10 cellular contexts compared by ENCODE assay signal in genomic region chr13:44155422-44156293, GRCh38.
DNase-seq lines count a peak whose midpoint lies in the region; ATAC-seq and TF ChIP-seq lines count a peak whose summit lies in the region.
"Had no signal": no experiment of that assay in that cellular context is flagged by ENCODE, and none has a peak within 500 bp of the region (broad histone marks: within the 10 kb centered on the region; RNA-seq: fewer than 3 reads in every experiment).

No MANE protein-coding gene starts in this region.

- H3K27ac ChIP-seq in HEK293 (ENCODE audit: extremely low read depth, low read depth, low read length) (no peak overlapping the region), smooth muscle cell (ENCODE audit: low read depth) (no peak overlapping the region)
- H3K27ac ChIP-seq: SJCRH30, spleen had no signal

- no peaks in the 10 kb centered on the region for H3F3A ChIP-seq in smooth muscle cell (ENCODE audit: low read depth)

- POLR2A ChIA-PET in HEK293 (lab: Yijun Ruan, JAX), result interaction anchor here (0.5 kb wide), 1 partner anchor 117 kb away, joined by 3 read pairs; no protein-coding TSS in a partner anchor

- DNase-seq in cardiac fibroblast (ENCODE audit: low read depth in 2 of 2) (peak; percentile 35 to 72), left lobe of liver (ENCODE audit: low spot score) (no peak), smooth muscle cell (lab: John Stamatoyannopoulos, UW; ENCODE audit: unreplicated experiment) (peak; percentile 1), NCI-H2227 treated with DMSO at 0.1 percent for 48 hours (lab: John Stamatoyannopoulos, UW) (no peak)
- DNase-seq: SJCRH30, spleen had no signal

- no peaks in the 10 kb centered on the region for H3K27me3 ChIP-seq in smooth muscle cell (ENCODE audit: low read depth)
- H3K27me3 ChIP-seq: SJCRH30, spleen had no signal

- WGBS in smooth muscle cell (ENCODE audit: low lambda C conversion rate), result 35% methylated on average over 14 of the region's 14 CpGs

- H3K79me2 ChIP-seq in smooth muscle cell (ENCODE audit: low read depth), result no peaks in the 10 kb centered on the region

- CTCF ChIA-PET in HEK293 (lab: Yijun Ruan, JAX), result no interaction called here

- TF ChIP-seq CTCF in HEK293 (tag by site-specific recombination; IDR thresholded peaks at IDR 0.05), result no peak
- no peak for TF ChIP-seq CTCF in cardiac fibroblast (IDR thresholded peaks at IDR 0.05; ENCODE audit: low read depth, low read length)
- TF ChIP-seq CTCF in smooth muscle cell (IDR thresholded peaks at IDR 0.05; ENCODE audit: borderline replicate concordance, insufficient read depth, poor library complexity, severe bottlenecking), result no peak

- H3K9ac ChIP-seq in smooth muscle cell (ENCODE audit: low read depth), result no peak overlapping the region

- peak overlapping the region; percentile 76 for H3K4me2 ChIP-seq in smooth muscle cell

- H4K20me1 ChIP-seq in smooth muscle cell (ENCODE audit: low read depth), result no peaks in the 10 kb centered on the region

- ATAC-seq in left lobe of liver (peak; percentile 36), HG02973 (IDR thresholded peaks at IDR 0.05; ENCODE audit: unreplicated experiment) (no peak), GM21515 (IDR thresholded peaks at IDR 0.05; ENCODE audit: unreplicated experiment) (no peak), GM21717 (IDR thresholded peaks at IDR 0.05; ENCODE audit: unreplicated experiment) (no peak)

- H3K4me3 ChIP-seq in HEK293 (ENCODE audit: low read depth, low read length) (no peak overlapping the region), cardiac fibroblast (replicated peaks in 1 of 2; ENCODE audit: low read depth in 2 of 2, low read length in 2 of 2) (no peak overlapping the region), smooth muscle cell (peak overlapping the region; percentile 17)
- H3K4me3 ChIP-seq: SJCRH30, spleen had no signal

- H3K36me3 ChIP-seq in HEK293 (ENCODE audit: control insufficient read depth in 2 of 2, insufficient read depth in 1 of 2, low read length in 2 of 2) (no peaks in the 10 kb centered on the region), smooth muscle cell (ENCODE audit: low read depth) (no peaks in the 10 kb centered on the region)
- H3K36me3 ChIP-seq: SJCRH30, spleen had no signal

- H3K4me1 ChIP-seq in HEK293 (ENCODE audit: control insufficient read depth, insufficient read depth, low read length) (no peaks in the 10 kb centered on the region), smooth muscle cell (ENCODE audit: low read depth) (no peaks in the 10 kb centered on the region)
- H3K4me1 ChIP-seq: SJCRH30, spleen had no signal

- peak overlapping the region; percentile 73 for H2AFZ ChIP-seq in smooth muscle cell (ENCODE audit: low read depth)

- no peaks in the 10 kb centered on the region for H3K9me3 ChIP-seq in HEK293 (ENCODE audit: control insufficient read depth, insufficient read depth, low read depth, low read length)
- no peaks in the 10 kb centered on the region for H3K9me3 ChIP-seq in smooth muscle cell (replicated peaks; ENCODE audit: low read depth)
- H3K9me3 ChIP-seq: SJCRH30, spleen had no signal

TF ChIP-seq in HEK293, 187 proteins besides CTCF, POLR2A, EP300 and RAD21 (continues in another document):
- TF ChIP-seq, protein P1, sequence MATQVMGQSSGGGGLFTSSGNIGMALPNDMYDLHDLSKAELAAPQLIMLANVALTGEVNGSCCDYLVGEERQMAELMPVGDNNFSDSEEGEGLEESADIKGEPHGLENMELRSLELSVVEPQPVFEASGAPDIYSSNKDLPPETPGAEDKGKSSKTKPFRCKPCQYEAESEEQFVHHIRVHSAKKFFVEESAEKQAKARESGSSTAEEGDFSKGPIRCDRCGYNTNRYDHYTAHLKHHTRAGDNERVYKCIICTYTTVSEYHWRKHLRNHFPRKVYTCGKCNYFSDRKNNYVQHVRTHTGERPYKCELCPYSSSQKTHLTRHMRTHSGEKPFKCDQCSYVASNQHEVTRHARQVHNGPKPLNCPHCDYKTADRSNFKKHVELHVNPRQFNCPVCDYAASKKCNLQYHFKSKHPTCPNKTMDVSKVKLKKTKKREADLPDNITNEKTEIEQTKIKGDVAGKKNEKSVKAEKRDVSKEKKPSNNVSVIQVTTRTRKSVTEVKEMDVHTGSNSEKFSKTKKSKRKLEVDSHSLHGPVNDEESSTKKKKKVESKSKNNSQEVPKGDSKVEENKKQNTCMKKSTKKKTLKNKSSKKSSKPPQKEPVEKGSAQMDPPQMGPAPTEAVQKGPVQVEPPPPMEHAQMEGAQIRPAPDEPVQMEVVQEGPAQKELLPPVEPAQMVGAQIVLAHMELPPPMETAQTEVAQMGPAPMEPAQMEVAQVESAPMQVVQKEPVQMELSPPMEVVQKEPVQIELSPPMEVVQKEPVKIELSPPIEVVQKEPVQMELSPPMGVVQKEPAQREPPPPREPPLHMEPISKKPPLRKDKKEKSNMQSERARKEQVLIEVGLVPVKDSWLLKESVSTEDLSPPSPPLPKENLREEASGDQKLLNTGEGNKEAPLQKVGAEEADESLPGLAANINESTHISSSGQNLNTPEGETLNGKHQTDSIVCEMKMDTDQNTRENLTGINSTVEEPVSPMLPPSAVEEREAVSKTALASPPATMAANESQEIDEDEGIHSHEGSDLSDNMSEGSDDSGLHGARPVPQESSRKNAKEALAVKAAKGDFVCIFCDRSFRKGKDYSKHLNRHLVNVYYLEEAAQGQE (tag by site-specific recombination; IDR thresholded peaks at IDR 0.05), result no peak
- TF ChIP-seq, protein P2, sequence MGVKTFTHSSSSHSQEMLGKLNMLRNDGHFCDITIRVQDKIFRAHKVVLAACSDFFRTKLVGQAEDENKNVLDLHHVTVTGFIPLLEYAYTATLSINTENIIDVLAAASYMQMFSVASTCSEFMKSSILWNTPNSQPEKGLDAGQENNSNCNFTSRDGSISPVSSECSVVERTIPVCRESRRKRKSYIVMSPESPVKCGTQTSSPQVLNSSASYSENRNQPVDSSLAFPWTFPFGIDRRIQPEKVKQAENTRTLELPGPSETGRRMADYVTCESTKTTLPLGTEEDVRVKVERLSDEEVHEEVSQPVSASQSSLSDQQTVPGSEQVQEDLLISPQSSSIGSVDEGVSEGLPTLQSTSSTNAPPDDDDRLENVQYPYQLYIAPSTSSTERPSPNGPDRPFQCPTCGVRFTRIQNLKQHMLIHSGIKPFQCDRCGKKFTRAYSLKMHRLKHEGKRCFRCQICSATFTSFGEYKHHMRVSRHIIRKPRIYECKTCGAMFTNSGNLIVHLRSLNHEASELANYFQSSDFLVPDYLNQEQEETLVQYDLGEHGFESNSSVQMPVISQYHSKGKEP (tag by site-specific recombination; IDR thresholded peaks at IDR 0.05), result peak; percentile 1; the same call in 1 of the 2 replicates
- TF ChIP-seq SP7 (tag by site-specific recombination; IDR thresholded peaks at IDR 0.05) (peak; percentile 56; the same call in 1 of the 2 replicates), EGR2 (tag by site-specific recombination; IDR thresholded peaks at IDR 0.05; ENCODE audit: low read depth) (peak; percentile 47), ZFHX2 (tag by site-specific recombination; conservative IDR thresholded peaks at IDR 0.05) (peak; percentile 63), ZBTB17 (tag by site-specific recombination; IDR thresholded peaks at IDR 0.05) (peak; percentile 55; the same call in 1 of the 2 replicates), ZNF2 (tag by site-specific recombination; IDR thresholded peaks at IDR 0.05) (peak; percentile 17; the same call in 1 of the 2 replicates), KLF17 (tag by site-specific recombination; IDR thresholded peaks at IDR 0.05) (0 out of 2 replicates have a peak, but pooled peaks have one; percentile 40), SP2 (tag by site-specific recombination; IDR thresholded peaks at IDR 0.05) (no peak), ZBTB8A (tag by site-specific recombination; IDR thresholded peaks at IDR 0.05) (peak; percentile 34; the same call in 1 of the 2 replicates), ZNF610 (tag by site-specific recombination; IDR thresholded peaks at IDR 0.05; ENCODE audit: borderline replicate concordance) (peak; percentile 67; the same call in 1 of the 2 replicates), ZNF24 (tag by site-specific recombination; IDR thresholded peaks at IDR 0.05) (0 out of 2 replicates have a peak, but pooled peaks have one; percentile 34), ZNF223 (tag by site-specific recombination; IDR thresholded peaks at IDR 0.05) (no peak), PRDM1 (tag by site-specific recombination; IDR thresholded peaks at IDR 0.05) (0 out of 2 replicates have a peak, but pooled peaks have one; percentile 18), ZNF18 (tag by site-specific recombination; IDR thresholded peaks at IDR 0.05) (peak; percentile 11; the same call in 1 of the 2 replicates)

Comparison
In these comparisons a context has a peak if more than half of its experiments do, and no peak if none do; other contexts are left out.
1. DNase-seq: peak in cardiac fibroblast (2 of 2) and smooth muscle cell (single experiment); none in left lobe of liver (single experiment) and NCI-H2227 treated with DMSO at 0.1 percent for 48 hours (single experiment).